Comparison of ENCODE assay signal across 8 cellular contexts in genomic region chr19:45406957-45407375, GRCh38. TPM values are rescaled to one million over a fixed set of nuclear protein-coding genes. Genes with fewer than 3 reads are reported as not detected.
DNase-seq lines count a peak whose midpoint lies in the region; ATAC-seq and TF ChIP-seq lines count a peak whose summit lies in the region.

No MANE protein-coding gene starts in this region.

- H4K8ac ChIP-seq in IMR-90 (ENCODE audit: low read depth in 2 of 2, low read length in 2 of 2) = peak overlapping the region in 1 of 2 experiments; percentile 99; a peak in 2 of 4 replicates

- TF ChIP-seq RAD21 in IMR-90 (IDR thresholded peaks at IDR 0.05; ENCODE audit: low read length) = no peak

- BruUV-seq in IMR-90 (replicated peaks; lab: Mats Ljungman, UMichigan) (no TSS peak), mammary epithelial cell (replicated peaks; lab: Mats Ljungman, UMichigan) (no TSS peak)

- CTCF ChIA-PET in IMR-90 (lab: Yijun Ruan, JAX) = no interaction called here
- CTCF ChIA-PET in mammary epithelial cell (lab: Charles Lee; ENCODE audit: low non-redundant PET) = no interaction called here

- peaks cover 3% of the 10 kb centered on the region; the same call in 1 of the 2 replicates for H3K9me1 ChIP-seq in IMR-90 (ENCODE audit: insufficient read depth, low read length)

- peak overlapping the region; percentile 55 for H3K9ac ChIP-seq in IMR-90 (ENCODE audit: low read depth, low read length)
- H3K9ac ChIP-seq in mammary epithelial cell (ENCODE audit: insufficient read depth, low read length) = peak overlapping the region; percentile 94

- peaks cover 10 to 58% of the 10 kb centered on the region in 2 experiments; a peak in 3 of 4 replicates for H3K79me1 ChIP-seq in IMR-90 (ENCODE audit: low read depth in 1 of 2, low read length in 2 of 2)

- H4K91ac ChIP-seq in IMR-90 (ENCODE audit: insufficient read depth, low read depth, low read length) = no peak overlapping the region

- no peak overlapping the region for H4K5ac ChIP-seq in IMR-90 (ENCODE audit: low read depth, low read length)

- peak overlapping the region; percentile 92 for H2AK9ac ChIP-seq in IMR-90 (replicated peaks; ENCODE audit: low read depth, low read length, poor library complexity)

- peaks cover 2% of the 10 kb centered on the region for H3K36me3 ChIP-seq in IMR-90 (ENCODE audit: control insufficient read depth, insufficient read depth, low read length)
- no peaks in the 10 kb centered on the region for H3K36me3 ChIP-seq in mammary epithelial cell (ENCODE audit: insufficient read depth, low read length)
- peaks cover 0 to 22% of the 10 kb centered on the region in 2 donors for H3K36me3 ChIP-seq in muscle layer of duodenum (ENCODE audit: control insufficient read depth in 1 of 2, insufficient read depth in 2 of 2, low read length in 2 of 2)

- TF ChIP-seq CTCF in AG10803 (conservative IDR thresholded peaks at IDR 0.05; ENCODE audit: low read length) (no peak), IMR-90 (conservative IDR thresholded peaks at IDR 0.05; ENCODE audit: low read depth, low read length) (no peak), mammary epithelial cell (conservative IDR thresholded peaks at IDR 0.05 in 1 of 2, IDR thresholded peaks at IDR 0.05 in 1 of 2; ENCODE audit: extremely low read depth in 1 of 2, insufficient read depth in 1 of 2, low read depth in 1 of 2, low read length in 2 of 2) (no peak)

- no peak overlapping the region for H2BK120ac ChIP-seq in IMR-90 (ENCODE audit: low read depth, low read length)

- no peak overlapping the region for H2BK15ac ChIP-seq in IMR-90 (ENCODE audit: low read depth, low read length)

- WGBS in IMR-90 (ENCODE audit: extremely low coverage in 2 of 2, insufficient read length in 1 of 2), 2 experiments = 0% methylated on average over 3 of the region's 16 CpGs; no CpG with 5 or more reads in 1 of the 2 experiments
- WGBS in mammary epithelial cell (ENCODE audit: low coverage, missing lambda C conversion rate) = 3% methylated on average over 6 of the region's 16 CpGs

- peaks cover 58% of the 10 kb centered on the region for H3K79me2 ChIP-seq in mammary epithelial cell (ENCODE audit: insufficient read depth, low read length)

- H3K9me3 ChIP-seq in IMR-90 (ENCODE audit: control insufficient read depth, insufficient read depth, low read length) (no peaks in the 10 kb centered on the region), mammary epithelial cell (replicated peaks; ENCODE audit: insufficient read depth, low read length) (no peaks in the 10 kb centered on the region), muscle layer of duodenum (ENCODE audit: control insufficient read depth in 1 of 2, low read length in 2 of 2) (no peaks in the 10 kb centered on the region)

- no peak for DNase-seq in AG10803 (ENCODE audit: low read depth)
- DNase-seq in IMR-90 = no peak
- no peak for DNase-seq in mammary epithelial cell
- no peak for DNase-seq in NCI-H187 treated with DMSO at 0.1 percent for 48 hours (lab: John Stamatoyannopoulos, UW)
- DNase-seq in NCI-H1417 (lab: John Stamatoyannopoulos, UW) = no peak
- DNase-seq in DMS153 (lab: John Stamatoyannopoulos, UW) = no peak
- no peak for DNase-seq in AML-193 (lab: John Stamatoyannopoulos, UW)

- H2BK20ac ChIP-seq in IMR-90 (ENCODE audit: low read depth, low read length) = no peak overlapping the region

- peaks cover 5% of the 10 kb centered on the region for H3K4me1 ChIP-seq in IMR-90 (ENCODE audit: control insufficient read depth, insufficient read depth, low read length)
- peaks cover 18% of the 10 kb centered on the region for H3K4me1 ChIP-seq in mammary epithelial cell (ENCODE audit: insufficient read depth, low read length)
- H3K4me1 ChIP-seq in muscle layer of duodenum (ENCODE audit: control insufficient read depth in 1 of 2, insufficient read depth in 2 of 2, low read length in 2 of 2) = peaks cover 4 to 34% of the 10 kb centered on the region in 2 donors

- H2AK5ac ChIP-seq in IMR-90 (ENCODE audit: low read depth, low read length) = no peak overlapping the region

- dilution Hi-C loops in IMR-90 (cut with HindIII; ENCODE audit: low sequenced_read_pairs, unreplicated experiment) (no loop called here), mammary epithelial cell (cut with HindIII; ENCODE audit: low sequenced_read_pairs) (loop anchor here (10.0 kb wide), 2 partner anchors 62 to 172 kb away; partner anchors contain the start of gene KLC3)

- in situ Hi-C loops in IMR-90 (cut with MboI; ENCODE audit: low sequenced_read_pairs) (no loop called here), mammary epithelial cell (cut with MboI; ENCODE audit: low sequenced_read_pairs in 2 of 2) (no loop called here)

- H4K20me1 ChIP-seq in IMR-90 (ENCODE audit: insufficient read depth, low read length) = no peaks in the 10 kb centered on the region; the same call in 1 of the 2 replicates
- H4K20me1 ChIP-seq in mammary epithelial cell (ENCODE audit: insufficient read depth, low read length) = no peaks in the 10 kb centered on the region

- TF ChIP-seq POLR2A in IMR-90 (IDR thresholded peaks at IDR 0.05; ENCODE audit: low read depth, low read length) = no peak

- H3K4me3 ChIP-seq in AG10803 (ENCODE audit: low read length) = peak overlapping the region; percentile 90
- peak overlapping the region; percentile 89 for H3K4me3 ChIP-seq in IMR-90 (ENCODE audit: insufficient read depth, low read depth, low read length)
- H3K4me3 ChIP-seq in mammary epithelial cell (replicated peaks in 1 of 3; ENCODE audit: insufficient read depth in 1 of 3, low read depth in 2 of 3, low read length in 3 of 3) = peak overlapping the region; percentile 90 to 92 (median 91)
- peak overlapping the region; percentile 91 to 96 for H3K4me3 ChIP-seq in muscle layer of duodenum (ENCODE audit: low read depth in 1 of 2, low read length in 2 of 2)

- no peak for ATAC-seq in IMR-90 (ENCODE audit: low read depth)

- no peak overlapping the region for H3K18ac ChIP-seq in IMR-90 (ENCODE audit: low read depth, low read length)

- H3K4me2 ChIP-seq in IMR-90 (ENCODE audit: low read depth, low read length) (peak overlapping the region; percentile 82), mammary epithelial cell (ENCODE audit: insufficient read depth, low read depth, low read length) (peak overlapping the region; percentile 85)

- H2AFZ ChIP-seq in IMR-90 (replicated peaks; ENCODE audit: low read length, poor library complexity) (peak overlapping the region; percentile 92), mammary epithelial cell (ENCODE audit: low read depth, low read length) (peak overlapping the region; percentile 72)

- POLR2A ChIA-PET in IMR-90 (lab: Charles Lee; ENCODE audit: unreplicated experiment) = no interaction called here

- intact Hi-C loops in IMR-90 (cut with micrococcal nuclease) = no loop called here
- intact Hi-C loops in mammary epithelial cell (cut with micrococcal nuclease) = loop anchor here (1.0 to 10.0 kb wide), 4 partner anchors 16 to 238 kb away; partner anchors contain the start of gene ERCC1

- H3K14ac ChIP-seq in IMR-90 (replicated peaks; ENCODE audit: low read depth, low read length) = no peak overlapping the region

- no peaks in the 10 kb centered on the region for H3K27me3 ChIP-seq in IMR-90 (ENCODE audit: control insufficient read depth, insufficient read depth, low read length)
- H3K27me3 ChIP-seq in mammary epithelial cell (ENCODE audit: insufficient read depth, low read length) = no peaks in the 10 kb centered on the region
- H3K27me3 ChIP-seq in muscle layer of duodenum (ENCODE audit: low read depth, low read length) = peaks cover 13% of the 10 kb centered on the region

- peak overlapping the region; percentile 28; the same call in 1 of the 2 replicates for H3K27ac ChIP-seq in IMR-90 (ENCODE audit: insufficient read depth, low read length)
- H3K27ac ChIP-seq in mammary epithelial cell (ENCODE audit: insufficient read depth, low read depth, low read length) = peak overlapping the region; percentile 94
- peak overlapping the region; percentile 96 for H3K27ac ChIP-seq in muscle layer of duodenum (ENCODE audit: low read length)

- 0 out of 2 replicates have a peak overlapping the region, but pooled peaks have one; percentile 43 for H3K56ac ChIP-seq in IMR-90 (ENCODE audit: extremely low read depth, insufficient read depth, low read length)

- H3K23ac ChIP-seq in IMR-90 (ENCODE audit: low read depth, low read length) = peak overlapping the region; percentile 41; the same call in 1 of the 2 replicates

- no peak overlapping the region for H3K4ac ChIP-seq in IMR-90 (ENCODE audit: low read depth, low read length)

- H2BK5ac ChIP-seq in IMR-90 (ENCODE audit: low read depth, low read length, poor library complexity, severe bottlenecking) = no peak overlapping the region

TF ChIP-seq in IMR-90, 13 proteins besides CTCF, POLR2A, EP300 and RAD21 (continues in another document):
- TF ChIP-seq FOS (IDR thresholded peaks at IDR 0.05; ENCODE audit: low read depth, low read length) = no peak

RNA-seq across cellular contexts. Expression of gene POLR1G, which starts 0.5 kb away (rescaled TPM):
- total RNA-seq in IMR-90 (2012; rRNA removed) (10.3 and 12.5 TPM in 2 replicates), mammary epithelial cell (10 to 100 TPM; 11.7 to 16.9 TPM)
- polyA plus RNA-seq in IMR-90 (2012; rRNA removed) (8.0 and 8.8 TPM in 2 replicates), mammary epithelial cell (15.0 TPM)
- 3.3 and 3.9 TPM in 2 replicates for polyA plus RNA-seq in IMR-90 (2012; cell fraction: cytosol; rRNA removed)
- 2.0 and 2.1 TPM in 2 replicates for polyA plus RNA-seq in IMR-90 (2012; cell fraction: nucleus; rRNA removed; ENCODE audit: low replicate concordance)
- 12.6 TPM for polyA minus RNA-seq in mammary epithelial cell

RNA-seq across cellular contexts. Expression of gene PPP1R13L, which starts 2.1 kb away (rescaled TPM):
- total RNA-seq in IMR-90 (2012; rRNA removed) = 0.56 and 3.0 TPM in 2 replicates
- polyA plus RNA-seq in IMR-90 (2012; rRNA removed) = 11.6 and 13.3 TPM in 2 replicates
- polyA plus RNA-seq in IMR-90 (2012; cell fraction: cytosol; rRNA removed) = 11.6 and 19.4 TPM in 2 replicates
- 24.0 and 44.8 TPM in 2 replicates for polyA plus RNA-seq in IMR-90 (2012; cell fraction: nucleus; rRNA removed; ENCODE audit: low replicate concordance)
- total RNA-seq in mammary epithelial cell = 100 to 1,000 TPM in 1 of 2 donors, 10 to 100 TPM in 1; 75.8 to 254 TPM
- polyA plus RNA-seq in mammary epithelial cell = 77.1 TPM
- polyA minus RNA-seq in mammary epithelial cell = 84.7 TPM

RNA-seq across cellular contexts. Expression of gene ERCC1, which starts 16.8 kb away (rescaled TPM):
- total RNA-seq in IMR-90 (2012; rRNA removed) = 76.9 and 84.2 TPM in 2 replicates
- 132 and 153 TPM in 2 replicates for polyA plus RNA-seq in IMR-90 (2012; rRNA removed)
- 113 and 118 TPM in 2 replicates for polyA plus RNA-seq in IMR-90 (2012; cell fraction: cytosol; rRNA removed)
- 152 and 183 TPM in 2 replicates for polyA plus RNA-seq in IMR-90 (2012; cell fraction: nucleus; rRNA removed; ENCODE audit: low replicate concordance)
- 100 to 1,000 TPM in 1 of 2 donors, 10 to 100 TPM in 1; 81.9 to 316 TPM for total RNA-seq in mammary epithelial cell
- 224 TPM for polyA plus RNA-seq in mammary epithelial cell
- 242 TPM for polyA minus RNA-seq in mammary epithelial cell

RNA-seq across cellular contexts. Expression of gene ERCC2, which starts 36.6 kb away (rescaled TPM):
- total RNA-seq in IMR-90 (2012; rRNA removed) = 26.7 and 30.6 TPM in 2 replicates
- 66.5 and 75.6 TPM in 2 replicates for polyA plus RNA-seq in IMR-90 (2012; rRNA removed)
- polyA plus RNA-seq in IMR-90 (2012; cell fraction: cytosol; rRNA removed) = 51.6 and 67.4 TPM in 2 replicates
- polyA plus RNA-seq in IMR-90 (2012; cell fraction: nucleus; rRNA removed; ENCODE audit: low replicate concordance) = 119 and 274 TPM in 2 replicates
- total RNA-seq in mammary epithelial cell = 10 to 100 TPM; 17.7 to 26.3 TPM
- 17.4 TPM for polyA plus RNA-seq in mammary epithelial cell
- polyA minus RNA-seq in mammary epithelial cell = 31.9 TPM

Comparison
In these comparisons a context has a peak if more than half of its experiments do, and no peak if none do; other contexts are left out.
1. H3K27ac ChIP-seq: peak in every context shown above with its lines; median percentile 96 in muscle layer of duodenum; 94 in mammary epithelial cell; 28 in IMR-90.
2. RNA of gene PPP1R13L, which starts 2.1 kb away (total RNA-seq): 75.8 to 254 TPM in mammary epithelial cell; 0.56 to 3.0 TPM in IMR-90; every median in the first group is over 10 times any median in the second.
3. Peak in every context shown above with its lines, with median percentiles within 50 percentile points of each other: H3K4me3 ChIP-seq.